Comparison of ENCODE assay signal across 1 cellular context in the genomic region with DNA sequence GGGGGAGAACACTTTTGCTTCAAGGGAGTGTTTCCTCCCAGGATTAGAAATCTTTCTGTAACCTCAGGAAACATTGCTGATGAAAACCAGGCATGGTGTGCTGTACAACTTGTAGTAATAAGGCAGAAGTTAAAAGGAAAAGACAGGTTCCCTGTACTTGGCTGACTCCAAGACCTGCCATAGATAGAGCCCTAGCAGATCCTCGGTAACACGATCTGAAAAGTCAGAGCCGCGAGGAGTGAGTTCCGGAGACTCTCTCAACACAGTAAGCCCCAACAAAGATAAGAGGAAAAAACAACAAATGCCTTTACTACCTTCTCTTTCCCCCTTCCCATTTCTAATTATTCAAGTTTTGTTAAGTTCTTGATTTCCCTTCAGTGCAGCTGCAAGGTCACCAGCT. TPM values are rescaled to one million over a fixed set of nuclear protein-coding genes. Genes with fewer than 3 reads are reported as not detected.
"Had no signal": no experiment of that assay in that cellular context is flagged by ENCODE, and none has a peak within 500 bp of the region (broad histone marks: within the 10 kb centered on the region; RNA-seq: fewer than 3 reads in every experiment).

No MANE protein-coding gene starts in this region.

RNA-seq across cellular contexts. Expression of gene RNU1-4, which starts 7.3 kb away (rescaled TPM):
- polyA plus RNA-seq: SK-N-SH had no signal
